10 cellular contexts compared by ENCODE assay signal in the genomic region with DNA sequence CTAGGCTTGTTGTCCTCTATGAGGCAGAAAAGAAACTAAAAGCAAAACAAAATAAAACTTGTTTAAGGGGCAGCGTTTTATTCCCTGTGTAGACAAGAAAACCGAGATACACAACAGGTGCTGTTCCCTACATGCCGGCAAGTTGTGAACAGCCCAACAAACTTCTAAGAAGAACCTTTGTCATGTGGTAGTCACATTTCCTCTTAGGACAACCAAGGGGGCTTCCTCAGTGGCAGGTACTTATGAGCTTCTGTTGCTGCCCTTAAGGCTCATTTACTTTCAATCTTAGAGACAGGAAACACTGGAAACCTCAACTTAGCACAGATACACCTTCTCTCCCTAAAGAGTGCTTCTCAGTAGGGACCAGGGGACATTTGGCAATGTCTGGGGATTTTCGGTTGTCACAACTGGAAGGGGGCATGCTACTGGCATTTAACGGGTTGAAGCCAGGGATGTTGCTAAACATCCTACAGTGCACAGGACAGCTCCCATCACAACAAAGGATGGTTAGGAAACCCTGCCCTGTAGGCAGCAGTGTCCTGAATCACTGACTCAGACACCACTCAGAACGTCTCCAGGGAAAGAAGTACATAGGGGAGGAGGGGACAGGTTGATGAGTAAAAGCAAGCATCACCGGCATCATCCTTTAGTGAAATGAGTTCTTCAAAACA.
DNase-seq lines count a peak whose midpoint lies in the region; ATAC-seq, FAIRE-seq and TF ChIP-seq lines count a peak whose summit lies in the region.
"Had no signal": no experiment of that assay in that cellular context is flagged by ENCODE, and none has a peak within 500 bp of the region (broad histone marks: within the 10 kb centered on the region; RNA-seq: fewer than 3 reads in every experiment).

No MANE protein-coding gene starts in this region.

- ATAC-seq in activated CD4-positive, alpha-beta T cell treated with anti-CD3 and anti-CD28 coated beads for 36 hours: peak; percentile 96
- peak; percentile 68 for ATAC-seq in HG02885 (IDR thresholded peaks at IDR 0.05; ENCODE audit: poor library complexity, unreplicated experiment)
- ATAC-seq: A549 had no signal

- H3K27me3 Mint-ChIP-seq in activated CD4-positive, alpha-beta T cell treated with anti-CD3 and anti-CD28 coated beads for 36 hours: peaks cover 7% of the 10 kb centered on the region
- H3K27me3 Mint-ChIP-seq in activated CD4-positive, alpha-beta T cell treated with anti-CD3 and anti-CD28 coated beads, Interleukin-2, amount 10 ng/mL, durations not matched to agents 7 days and 5 days: no peaks in the 10 kb centered on the region

- no peak overlapping the region for H3K27ac ChIP-seq in ovary
- H3K27ac ChIP-seq: A549 had no signal

- 76 to 84% (median 78%) methylated on average over 7 of the region's 7 CpGs for WGBS in ovary, 3 donors

- H3K36me3 ChIP-seq in ovary: no peaks in the 10 kb centered on the region

- no peak for FAIRE-seq in HTR-8/SVneo (lab: Jason Lieb, UNC)

- peaks cover 20% of the 10 kb centered on the region for H3K4me1 Mint-ChIP-seq in activated CD4-positive, alpha-beta T cell treated with anti-CD3 and anti-CD28 coated beads for 36 hours
- peaks cover 38% of the 10 kb centered on the region for H3K4me1 Mint-ChIP-seq in activated CD4-positive, alpha-beta T cell treated with anti-CD3 and anti-CD28 coated beads, Interleukin-2, amount 10 ng/mL, durations not matched to agents 7 days and 5 days

- peak overlapping the region; percentile 34 for H3K4me3 Mint-ChIP-seq in activated CD4-positive, alpha-beta T cell treated with anti-CD3 and anti-CD28 coated beads for 36 hours
- peak overlapping the region; percentile 71 for H3K4me3 Mint-ChIP-seq in activated CD4-positive, alpha-beta T cell treated with anti-CD3 and anti-CD28 coated beads, Interleukin-2, amount 10 ng/mL, durations not matched to agents 7 days and 5 days
- H3K4me3 Mint-ChIP-seq: HFFc6 had no signal

- POLR2A ChIA-PET in activated CD4-positive, alpha-beta T cell treated with anti-CD3 and anti-CD28 coated beads for 36 hours (lab: Charles Lee): no interaction called here
- POLR2A ChIA-PET in activated CD4-positive, alpha-beta T cell treated with anti-CD3 and anti-CD28 coated beads, Interleukin-2, amount 10 ng/mL, durations not matched to agents 7 days and 5 days (lab: Charles Lee): no interaction called here

- no peaks in the 10 kb centered on the region for H3K36me3 Mint-ChIP-seq in activated CD4-positive, alpha-beta T cell treated with anti-CD3 and anti-CD28 coated beads for 36 hours (ENCODE audit: low read depth)
- H3K36me3 Mint-ChIP-seq in activated CD4-positive, alpha-beta T cell treated with anti-CD3 and anti-CD28 coated beads, Interleukin-2, amount 10 ng/mL, durations not matched to agents 7 days and 5 days (ENCODE audit: low read depth): peaks cover 4% of the 10 kb centered on the region

- TF ChIP-seq EP300 in ovary (IDR thresholded peaks at IDR 0.05): no peak

- H3K9me3 ChIP-seq in ovary: no peaks in the 10 kb centered on the region
- H3K9me3 ChIP-seq: A549 had no signal

- CTCF ChIA-PET in activated CD4-positive, alpha-beta T cell treated with anti-CD3 and anti-CD28 coated beads for 36 hours (lab: Charles Lee): interaction anchor here (0.7 kb wide), 1 partner anchor 276 kb away, joined by 3 read pairs; no protein-coding TSS in a partner anchor
- CTCF ChIA-PET in activated CD4-positive, alpha-beta T cell treated with anti-CD3 and anti-CD28 coated beads, Interleukin-2, amount 10 ng/mL, durations not matched to agents 7 days and 5 days (lab: Charles Lee): no interaction called here

- no peak overlapping the region for H3K4me3 ChIP-seq in ovary
- H3K4me3 ChIP-seq: A549 had no signal

- no peaks in the 10 kb centered on the region for H3K9me3 Mint-ChIP-seq in activated CD4-positive, alpha-beta T cell treated with anti-CD3 and anti-CD28 coated beads for 36 hours (ENCODE audit: low read depth)
- peaks cover 11% of the 10 kb centered on the region for H3K9me3 Mint-ChIP-seq in activated CD4-positive, alpha-beta T cell treated with anti-CD3 and anti-CD28 coated beads, Interleukin-2, amount 10 ng/mL, durations not matched to agents 7 days and 5 days
- H3K9me3 Mint-ChIP-seq: HFFc6 had no signal

- H3K27me3 ChIP-seq in ovary: no peaks in the 10 kb centered on the region

- no peak for TF ChIP-seq CTCF in ovary (IDR thresholded peaks at IDR 0.05)

- no peak for TF ChIP-seq POLR2A in ovary (IDR thresholded peaks at IDR 0.05)

- peak; percentile 44 for DNase-seq in activated CD4-positive, alpha-beta T cell treated with anti-CD3 and anti-CD28 coated beads for 36 hours
- no peak for DNase-seq in activated CD4-positive, alpha-beta T cell treated with anti-CD3 and anti-CD28 coated beads for 1 hour
- DNase-seq in activated CD4-positive, alpha-beta T cell treated with anti-CD3 and anti-CD28 coated beads, Interleukin-2, amount 10 ng/mL, durations not matched to agents 7 days and 5 days: peak; percentile 15
- peak; percentile 44 for DNase-seq in stimulated activated CD4-positive, alpha-beta T cell treated with anti-CD3 and anti-CD28 coated beads, Interleukin-4, amount 100 ng/mL, for 24 hours
- no peak for DNase-seq in HTR-8/SVneo (ENCODE audit: insufficient read length, low spot score)
- DNase-seq in anterior cingulate cortex (lab: John Stamatoyannopoulos, UW): no peak
- no peak for DNase-seq in ovary
- DNase-seq: HFFc6 had no signal

- peak overlapping the region; percentile 69 for H3K27ac Mint-ChIP-seq in activated CD4-positive, alpha-beta T cell treated with anti-CD3 and anti-CD28 coated beads for 36 hours
- H3K27ac Mint-ChIP-seq in activated CD4-positive, alpha-beta T cell treated with anti-CD3 and anti-CD28 coated beads, Interleukin-2, amount 10 ng/mL, durations not matched to agents 7 days and 5 days: peak overlapping the region; percentile 93
- H3K27ac Mint-ChIP-seq: HFFc6 had no signal

- no peaks in the 10 kb centered on the region for H3K4me1 ChIP-seq in ovary (ENCODE audit: insufficient read depth)
- H3K4me1 ChIP-seq: A549 had no signal

- intact Hi-C loops in activated CD4-positive, alpha-beta T cell treated with anti-CD3 and anti-CD28 coated beads for 36 hours (cut with DNase I, micrococcal nuclease): loop anchor here (1.0 to 10.0 kb wide), 6 partner anchors 8 to 364 kb away; partner anchors contain the start of genes FANCB (in 1 of the 2) and MOSPD2 (in 1 of the 2)
- intact Hi-C loops in ovary (cut with DNase I): no loop called here

Comparison
In these comparisons a context has a peak if more than half of its experiments do, and no peak if none do; other contexts are left out.
1. DNase-seq: peak in activated CD4-positive, alpha-beta T cell treated with anti-CD3 and anti-CD28 coated beads for 36 hours (single experiment), activated CD4-positive, alpha-beta T cell treated with anti-CD3 and anti-CD28 coated beads, Interleukin-2, amount 10 ng/mL, durations not matched to agents 7 days and 5 days (single experiment) and stimulated activated CD4-positive, alpha-beta T cell treated with anti-CD3 and anti-CD28 coated beads, Interleukin-4, amount 100 ng/mL, for 24 hours (single experiment); none in activated CD4-positive, alpha-beta T cell treated with anti-CD3 and anti-CD28 coated beads for 1 hour (single experiment), HTR-8/SVneo (single experiment), anterior cingulate cortex (0 of 58) and ovary (0 of 5).
2. intact Hi-C loops: an anchor here in activated CD4-positive, alpha-beta T cell treated with anti-CD3 and anti-CD28 coated beads for 36 hours (1.0 to 10.0 kb wide); none called in ovary.